Comparison of ENCODE assay signal across 8 cellular contexts in genomic region chr14:89040438-89041244, GRCh38.
DNase-seq lines count a peak whose midpoint lies in the region; ATAC-seq and TF ChIP-seq lines count a peak whose summit lies in the region.

No MANE protein-coding gene starts in this region.

- H3K4me2 ChIP-seq in KMS-11: peak overlapping the region; percentile 36; the same call in 1 of the 2 replicates

- no peaks in the 10 kb centered on the region for H3K9me3 ChIP-seq in CD4-positive, alpha-beta memory T cell (ENCODE audit: control insufficient read depth in 1 of 2, low read length in 2 of 2)

- peaks cover 11% of the 10 kb centered on the region for H3K4me1 ChIP-seq in CD4-positive, alpha-beta memory T cell (ENCODE audit: insufficient read depth, low read length)
- H3K4me1 ChIP-seq in KMS-11 (ENCODE audit: low read depth, poor library complexity, severe bottlenecking): no peaks in the 10 kb centered on the region

- POLR2A ChIA-PET in CD4-positive, alpha-beta memory T cell (lab: Charles Lee; ENCODE audit: partially characterized antibody): interaction anchor here (0.9 kb wide), 1 partner anchor 683 kb away, joined by 3 read pairs; no protein-coding TSS in a partner anchor

- peak overlapping the region; percentile 53 to 85 (median 78) for H3K4me3 Mint-ChIP-seq in CD4-positive, alpha-beta memory T cell
- peak overlapping the region; percentile 66 for H3K4me3 Mint-ChIP-seq in activated T-helper 2 cell treated with anti-CD3 and anti-CD28 coated beads, Interferon-gamma antibody, Interleukin-2, Interleukin-4, amounts not matched to agents 10 μg/mL and 5 μg/mL and 100 μg/mL, durations not matched to agents 14 hours and 24 hours and 36 hours (ENCODE audit: low read depth)
- H3K4me3 Mint-ChIP-seq in natural killer cell treated with Interleukin-12 subunit alpha and Interleukin-12 subunit beta and Interleukin-15 and Interleukin-18, amount 100 ng/mL, for 72 hours: peak overlapping the region; percentile 62

- H3K27me3 ChIP-seq in CD4-positive, alpha-beta memory T cell (ENCODE audit: insufficient read depth, low read length): peaks cover 5% of the 10 kb centered on the region
- H3K27me3 ChIP-seq in KMS-11 (ENCODE audit: insufficient read depth, low read depth): no peaks in the 10 kb centered on the region

- TF ChIP-seq CTCF in KMS-11 (conservative IDR thresholded peaks at IDR 0.05; ENCODE audit: low read depth, low read length) (peak; percentile 83), fibroblast of mammary gland (conservative IDR thresholded peaks at IDR 0.05; ENCODE audit: control insufficient read depth, insufficient read depth, low read depth, low read length) (peak; percentile 96)

- intact Hi-C loops in CD4-positive, alpha-beta memory T cell (cut with micrococcal nuclease): loop anchor here (1.0 kb wide), 3 partner anchors 137 to 875 kb away; no protein-coding TSS in a partner anchor
- intact Hi-C loops in activated T-helper 2 cell treated with anti-CD3 and anti-CD28 coated beads, Interferon-gamma antibody, Interleukin-2, Interleukin-4, amounts not matched to agents 10 μg/mL and 5 μg/mL and 100 μg/mL, durations not matched to agents 14 hours and 24 hours and 36 hours (cut with micrococcal nuclease): loop anchor here (1.0 to 10.0 kb wide), 4 partner anchors 377 to 875 kb away; partner anchors contain the start of gene FOXN3

- no peak overlapping the region for H3K9ac ChIP-seq in KMS-11

- H3K4me1 Mint-ChIP-seq in CD4-positive, alpha-beta memory T cell: peaks cover 4 to 9% (median 7%) of the 10 kb centered on the region in 4 donors
- H3K4me1 Mint-ChIP-seq in activated T-helper 2 cell treated with anti-CD3 and anti-CD28 coated beads, Interferon-gamma antibody, Interleukin-2, Interleukin-4, amounts not matched to agents 10 μg/mL and 5 μg/mL and 100 μg/mL, durations not matched to agents 14 hours and 24 hours and 36 hours (ENCODE audit: low read depth): peaks cover 1% of the 10 kb centered on the region
- peaks cover 6 to 8% of the 10 kb centered on the region in 2 donors for H3K4me1 Mint-ChIP-seq in natural killer cell treated with Interleukin-12 subunit alpha and Interleukin-12 subunit beta and Interleukin-15 and Interleukin-18, amount 100 ng/mL, for 72 hours (ENCODE audit: low read depth in 2 of 2)

- no peak overlapping the region for H3K27ac ChIP-seq in CD4-positive, alpha-beta memory T cell (ENCODE audit: low read depth, low read length)
- no peak overlapping the region for H3K27ac ChIP-seq in KMS-11

- H3K9me3 Mint-ChIP-seq in CD4-positive, alpha-beta memory T cell: peaks cover 0 to 10% (median 3%) of the 10 kb centered on the region in 8 donors
- H3K9me3 Mint-ChIP-seq in activated T-helper 2 cell treated with anti-CD3 and anti-CD28 coated beads, Interferon-gamma antibody, Interleukin-2, Interleukin-4, amounts not matched to agents 10 μg/mL and 5 μg/mL and 100 μg/mL, durations not matched to agents 14 hours and 24 hours and 36 hours: peaks cover 9% of the 10 kb centered on the region
- no peaks in the 10 kb centered on the region for H3K9me3 Mint-ChIP-seq in natural killer cell treated with Interleukin-12 subunit alpha and Interleukin-12 subunit beta and Interleukin-15 and Interleukin-18, amount 100 ng/mL, for 72 hours

- no peaks in the 10 kb centered on the region for H3K36me3 ChIP-seq in CD4-positive, alpha-beta memory T cell (ENCODE audit: insufficient read depth, low read length)
- H3K36me3 ChIP-seq in KMS-11 (ENCODE audit: insufficient read depth): no peaks in the 10 kb centered on the region

- no peaks in the 10 kb centered on the region for H3K36me3 Mint-ChIP-seq in CD4-positive, alpha-beta memory T cell
- H3K36me3 Mint-ChIP-seq in activated T-helper 2 cell treated with anti-CD3 and anti-CD28 coated beads, Interferon-gamma antibody, Interleukin-2, Interleukin-4, amounts not matched to agents 10 μg/mL and 5 μg/mL and 100 μg/mL, durations not matched to agents 14 hours and 24 hours and 36 hours (ENCODE audit: low read depth): no peaks in the 10 kb centered on the region
- peaks cover 4% of the 10 kb centered on the region for H3K36me3 Mint-ChIP-seq in natural killer cell treated with Interleukin-12 subunit alpha and Interleukin-12 subunit beta and Interleukin-15 and Interleukin-18, amount 100 ng/mL, for 72 hours

- H4K20me1 ChIP-seq in KMS-11 (ENCODE audit: insufficient read depth): no peaks in the 10 kb centered on the region

- H3K4me3 ChIP-seq in CD4-positive, alpha-beta memory T cell (ENCODE audit: low read length in 2 of 2): no peak overlapping the region
- H3K4me3 ChIP-seq in KMS-11 (IDR thresholded peaks at IDR 0.05; ENCODE audit: insufficient read depth, low read depth, low read length) (no peak overlapping the region), fibroblast of mammary gland (ENCODE audit: control insufficient read depth, low read depth, low read length) (peak overlapping the region; percentile 33)

- CTCF ChIA-PET in CD4-positive, alpha-beta memory T cell (lab: Charles Lee; ENCODE audit: partially characterized antibody): interaction anchor here (0.7 to 4.3 kb wide), 11 partner anchors 10 to 874 kb away, joined by 3 to 31 read pairs (median 4); no protein-coding TSS in a partner anchor

- DNase-seq in CD4-positive, alpha-beta memory T cell: peak; percentile 67 to 74 (median 68)
- peak; percentile 79 for DNase-seq in RKO (ENCODE audit: low spot score)
- peak; percentile 68 for DNase-seq in activated T-helper 2 cell treated with anti-CD3 and anti-CD28 coated beads, Interferon-gamma antibody, Interleukin-2, Interleukin-4, amounts not matched to agents 10 μg/mL and 5 μg/mL and 100 μg/mL, durations not matched to agents 14 hours and 24 hours and 36 hours (ENCODE audit: low spot score)
- peak; percentile 88 for DNase-seq in fibroblast of mammary gland (ENCODE audit: low read depth)
- DNase-seq in natural killer cell treated with Interleukin-12 subunit alpha and Interleukin-12 subunit beta and Interleukin-15 and Interleukin-18, amount 100 ng/mL, for 72 hours (ENCODE audit: low spot score): peak; percentile 80
- DNase-seq in stimulated activated naive CD4-positive, alpha-beta T cell (lab: John Stamatoyannopoulos, UW): peak; percentile 47 to 82 (median 69)

- no peaks in the 10 kb centered on the region for H3K79me2 ChIP-seq in KMS-11 (ENCODE audit: insufficient read depth, low read depth)

- H3K27me3 Mint-ChIP-seq in CD4-positive, alpha-beta memory T cell: peaks cover 12 to 14% of the 10 kb centered on the region in 2 donors
- H3K27me3 Mint-ChIP-seq in activated T-helper 2 cell treated with anti-CD3 and anti-CD28 coated beads, Interferon-gamma antibody, Interleukin-2, Interleukin-4, amounts not matched to agents 10 μg/mL and 5 μg/mL and 100 μg/mL, durations not matched to agents 14 hours and 24 hours and 36 hours (ENCODE audit: low read depth): peaks cover 34% of the 10 kb centered on the region
- peaks cover 37 to 63% of the 10 kb centered on the region in 2 donors for H3K27me3 Mint-ChIP-seq in natural killer cell treated with Interleukin-12 subunit alpha and Interleukin-12 subunit beta and Interleukin-15 and Interleukin-18, amount 100 ng/mL, for 72 hours

- ATAC-seq in GM21390 (IDR thresholded peaks at IDR 0.05; ENCODE audit: unreplicated experiment): peak; percentile 87
- peak; percentile 72 to 81 for ATAC-seq in natural killer cell treated with Interleukin-12 subunit alpha and Interleukin-12 subunit beta and Interleukin-15 and Interleukin-18, amount 100 ng/mL, for 72 hours

- no peak overlapping the region for H3K27ac Mint-ChIP-seq in CD4-positive, alpha-beta memory T cell
- no peak overlapping the region for H3K27ac Mint-ChIP-seq in activated T-helper 2 cell treated with anti-CD3 and anti-CD28 coated beads, Interferon-gamma antibody, Interleukin-2, Interleukin-4, amounts not matched to agents 10 μg/mL and 5 μg/mL and 100 μg/mL, durations not matched to agents 14 hours and 24 hours and 36 hours
- no peak overlapping the region for H3K27ac Mint-ChIP-seq in natural killer cell treated with Interleukin-12 subunit alpha and Interleukin-12 subunit beta and Interleukin-15 and Interleukin-18, amount 100 ng/mL, for 72 hours

- peak overlapping the region; percentile 57 for H2AFZ ChIP-seq in KMS-11 (ENCODE audit: low read depth)
